8 cellular contexts compared by ENCODE assay signal in genomic region chr1:116374340-116375164, GRCh38. TPM values are rescaled to one million over a fixed set of nuclear protein-coding genes. Genes with fewer than 3 reads are reported as not detected.
DNase-seq lines count a peak whose midpoint lies in the region; ATAC-seq and TF ChIP-seq lines count a peak whose summit lies in the region.

No MANE protein-coding gene starts in this region.

- no peaks in the 10 kb centered on the region for H3K36me3 Mint-ChIP-seq in osteocyte (ENCODE audit: unreplicated experiment)

- H3K9me3 Mint-ChIP-seq in osteocyte (ENCODE audit: unreplicated experiment): no peaks in the 10 kb centered on the region

- peak overlapping the region; percentile 94 for H3K27ac Mint-ChIP-seq in osteocyte (ENCODE audit: unreplicated experiment)

- H3K4me1 Mint-ChIP-seq in osteocyte (ENCODE audit: unreplicated experiment): peaks cover 59% of the 10 kb centered on the region

- H3K27me3 Mint-ChIP-seq in osteocyte (ENCODE audit: unreplicated experiment): peaks cover 6% of the 10 kb centered on the region

- H3K4me3 Mint-ChIP-seq in osteocyte (ENCODE audit: unreplicated experiment): peak overlapping the region; percentile 91

- TF ChIP-seq CTCF in fibroblast of pulmonary artery (IDR thresholded peaks at IDR 0.05; ENCODE audit: low read length, missing control alignments) (no peak), osteocyte (IDR thresholded peaks at IDR 0.05) (no peak)

- peak; percentile 44 for DNase-seq in activated T-cell treated with anti-CD3 and anti-CD28 coated beads, Interleukin-2, amount 50 U/mL, for 1 hour
- DNase-seq in activated T-cell treated with anti-CD3 and anti-CD28 coated beads for 4 hours (no peak), fibroblast of pulmonary artery (ENCODE audit: low read depth) (no peak), osteocyte (ENCODE audit: extremely low spot score, unreplicated experiment) (no peak), NCI-H187 treated with DMSO at 0.1 percent for 48 hours (lab: John Stamatoyannopoulos, UW) (no peak), A172 (ENCODE audit: low spot score) (no peak)
- DNase-seq in activated CD4-positive, alpha-beta T cell treated with anti-CD3 and anti-CD28 coated beads, Interleukin-2, amount 50 U/mL, for 48 hours: peak; percentile 22 to 36

- peak overlapping the region; percentile 85 for H3K4me3 ChIP-seq in fibroblast of pulmonary artery (replicated peaks; ENCODE audit: low read depth, low read length)

- no peak for ATAC-seq in GM18867 (IDR thresholded peaks at IDR 0.05; ENCODE audit: unreplicated experiment)

RNA-seq across cellular contexts. Expression of gene ATP1A1, which starts 1.5 kb away (rescaled TPM):
- total RNA-seq in osteocyte: 213 TPM in 2 replicates
- total RNA-seq in A172 (2014; rRNA removed; shearing (Covaris generic)): 42.1 and 50.9 TPM in 2 replicates

Comparison
In these comparisons a context has a peak if more than half of its experiments do, and no peak if none do; other contexts are left out.
1. DNase-seq: peak in activated T-cell treated with anti-CD3 and anti-CD28 coated beads, Interleukin-2, amount 50 U/mL, for 1 hour (single experiment) and activated CD4-positive, alpha-beta T cell treated with anti-CD3 and anti-CD28 coated beads, Interleukin-2, amount 50 U/mL, for 48 hours (2 of 2); none in activated T-cell treated with anti-CD3 and anti-CD28 coated beads for 4 hours (single experiment), fibroblast of pulmonary artery (single experiment), osteocyte (single experiment), NCI-H187 treated with DMSO at 0.1 percent for 48 hours (single experiment) and A172 (single experiment).